In the genomic region with DNA sequence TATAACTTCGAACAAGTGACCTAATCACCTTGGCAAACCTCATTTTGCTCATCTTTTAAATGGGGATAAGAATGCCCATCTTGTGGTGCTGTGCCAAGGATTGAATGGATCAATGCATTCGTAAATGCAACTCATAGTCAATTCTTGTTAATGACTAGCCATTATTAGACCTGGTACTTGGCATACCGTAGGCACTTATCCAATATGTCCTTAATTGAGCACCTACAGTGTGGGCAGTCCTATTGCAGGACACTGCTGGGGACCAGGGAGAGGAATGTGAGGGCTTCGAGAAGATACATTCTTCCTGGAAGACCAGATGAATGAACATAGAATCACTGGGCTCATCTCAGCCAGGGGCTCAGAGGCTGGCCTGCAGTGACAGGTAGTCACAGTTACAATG, we compare ENCODE assay signal across 18 cellular contexts.
DNase-seq lines count a peak whose midpoint lies in the region; ATAC-seq and TF ChIP-seq lines count a peak whose summit lies in the region.
"Had no signal": no experiment of that assay in that cellular context is flagged by ENCODE, and none has a peak within 500 bp of the region (broad histone marks: within the 10 kb centered on the region; RNA-seq: fewer than 3 reads in every experiment).

No MANE protein-coding gene starts in this region.

- no peaks in the 10 kb centered on the region for H3K36me3 Mint-ChIP-seq in natural killer cell treated with Interleukin-12 subunit alpha and Interleukin-12 subunit beta and Interleukin-15 and Interleukin-18, amount 100 ng/mL, for 72 hours
- no peaks in the 10 kb centered on the region for H3K36me3 Mint-ChIP-seq in natural killer cell
- no peaks in the 10 kb centered on the region for H3K36me3 Mint-ChIP-seq in neural crest cell (ENCODE audit: low read depth)

- H3K4me1 ChIP-seq in RWPE2 (ENCODE audit: insufficient read depth, poor library complexity, severe bottlenecking) (peaks cover 21% of the 10 kb centered on the region), aorta (ENCODE audit: control insufficient read depth in 1 of 2, insufficient read depth in 2 of 2, low read length in 2 of 2) (no peaks in the 10 kb centered on the region)

- H3K27me3 ChIP-seq in RWPE2 (ENCODE audit: insufficient read depth, poor library complexity, severe bottlenecking) (no peaks in the 10 kb centered on the region), aorta (ENCODE audit: control insufficient read depth in 1 of 2, insufficient read depth in 2 of 2, low read length in 1 of 2) (no peaks in the 10 kb centered on the region)
- H3K27me3 ChIP-seq: BE2C had no signal

- H3K27me3 Mint-ChIP-seq in natural killer cell treated with Interleukin-12 subunit alpha and Interleukin-12 subunit beta and Interleukin-15 and Interleukin-18, amount 100 ng/mL, for 72 hours: peaks cover 29 to 36% of the 10 kb centered on the region in 2 donors
- H3K27me3 Mint-ChIP-seq in natural killer cell (ENCODE audit: low read depth in 2 of 2) (peaks cover 46 to 48% of the 10 kb centered on the region in 2 donors), neural crest cell (ENCODE audit: low read depth) (no peaks in the 10 kb centered on the region)
- H3K27me3 Mint-ChIP-seq: CD4-positive, alpha-beta T cell had no signal

- WGBS in aorta, 2 donors: 84 to 85% methylated on average over 4 of the region's 4 CpGs

- H3K4me1 Mint-ChIP-seq in natural killer cell treated with Interleukin-12 subunit alpha and Interleukin-12 subunit beta and Interleukin-15 and Interleukin-18, amount 100 ng/mL, for 72 hours (ENCODE audit: low read depth in 2 of 2): peaks cover 0 to 6% of the 10 kb centered on the region in 2 donors
- H3K4me1 Mint-ChIP-seq in natural killer cell (peaks cover 0 to 5% of the 10 kb centered on the region in 2 donors), neural crest cell (peaks cover 28% of the 10 kb centered on the region)

- no peak overlapping the region for H3K4me3 Mint-ChIP-seq in natural killer cell treated with Interleukin-12 subunit alpha and Interleukin-12 subunit beta and Interleukin-15 and Interleukin-18, amount 100 ng/mL, for 72 hours
- H3K4me3 Mint-ChIP-seq in natural killer cell (no peak overlapping the region), neural crest cell (no peak overlapping the region)
- H3K4me3 Mint-ChIP-seq: CD4-positive, alpha-beta T cell had no signal

- H3K27ac Mint-ChIP-seq in natural killer cell treated with Interleukin-12 subunit alpha and Interleukin-12 subunit beta and Interleukin-15 and Interleukin-18, amount 100 ng/mL, for 72 hours: peak overlapping the region in 1 of 2 donors; percentile 28
- H3K27ac Mint-ChIP-seq in natural killer cell (no peak overlapping the region), neural crest cell (ENCODE audit: unreplicated experiment) (peak overlapping the region; percentile 50)
- H3K27ac Mint-ChIP-seq: CD4-positive, alpha-beta T cell had no signal

- H3K9me3 Mint-ChIP-seq in natural killer cell treated with Interleukin-12 subunit alpha and Interleukin-12 subunit beta and Interleukin-15 and Interleukin-18, amount 100 ng/mL, for 72 hours: no peaks in the 10 kb centered on the region
- H3K9me3 Mint-ChIP-seq in natural killer cell: no peaks in the 10 kb centered on the region
- H3K9me3 Mint-ChIP-seq in neural crest cell: no peaks in the 10 kb centered on the region
- H3K9me3 Mint-ChIP-seq: CD4-positive, alpha-beta T cell had no signal

- H3K4me3 ChIP-seq in RWPE2 (ENCODE audit: severe bottlenecking) (no peak overlapping the region), aorta (ENCODE audit: low read length in 2 of 2) (no peak overlapping the region), foreskin fibroblast (ENCODE audit: low read depth in 1 of 2, low read length in 2 of 2) (no peak overlapping the region)

- TF ChIP-seq CTCF in natural killer cell (IDR thresholded peaks at IDR 0.05) (no peak), RWPE2 (IDR thresholded peaks at IDR 0.05; ENCODE audit: poor library complexity, severe bottlenecking) (no peak), neural crest cell (conservative IDR thresholded peaks at IDR 0.05) (no peak), foreskin fibroblast (IDR thresholded peaks at IDR 0.05; ENCODE audit: low read depth, low read length) (no peak)

- no peak for ATAC-seq in natural killer cell treated with Interleukin-12 subunit alpha and Interleukin-12 subunit beta and Interleukin-15 and Interleukin-18, amount 100 ng/mL, for 72 hours
- ATAC-seq in natural killer cell (no peak), RWPE2 (ENCODE audit: low read depth) (no peak), aorta (ENCODE audit: low FRiP score) (no peak), GM21825 (IDR thresholded peaks at IDR 0.05; ENCODE audit: unreplicated experiment) (no peak), HG02678 (IDR thresholded peaks at IDR 0.05; ENCODE audit: unreplicated experiment) (no peak)
- ATAC-seq: HCT116 had no signal

- intact Hi-C loops in natural killer cell (cut with micrococcal nuclease) (no loop called here), aorta (cut with DNase I) (no loop called here)

- H3K36me3 ChIP-seq in RWPE2 (ENCODE audit: low read depth) (no peaks in the 10 kb centered on the region), aorta (ENCODE audit: control insufficient read depth in 1 of 2, insufficient read depth in 2 of 2, low read length in 1 of 2) (no peaks in the 10 kb centered on the region)
- H3K36me3 ChIP-seq: BE2C had no signal

- no peaks in the 10 kb centered on the region for H3K9me3 ChIP-seq in RWPE2 (ENCODE audit: severe bottlenecking)
- no peaks in the 10 kb centered on the region for H3K9me3 ChIP-seq in aorta (ENCODE audit: control insufficient read depth, low read length)
- H3K9me3 ChIP-seq: BE2C, Caco-2 had no signal

- DNase-seq in natural killer cell treated with Interleukin-12 subunit alpha and Interleukin-12 subunit beta and Interleukin-15 and Interleukin-18, amount 100 ng/mL, for 72 hours (ENCODE audit: low spot score): peak; percentile 13
- DNase-seq in natural killer cell (no peak), RWPE2 (ENCODE audit: low spot score) (peak; percentile 23), neural crest cell (ENCODE audit: low read depth, low spot score) (no peak), aorta (peak; percentile 11 to 17), foreskin fibroblast (no peak)
- DNase-seq: ACHN; BE2C; C1 segment of cervical spinal cord; Caco-2; CD4-positive, alpha-beta T cell; DMS79 treated with DMSO at 0.1 percent for 48 hours; GF-D8; GOT3; H7 had no signal

- H3K27ac ChIP-seq in RWPE2 (ENCODE audit: poor library complexity, severe bottlenecking): no peak overlapping the region
- no peak overlapping the region for H3K27ac ChIP-seq in aorta (ENCODE audit: low read depth in 1 of 2, low read length in 2 of 2)

Comparison
In these comparisons a context has a peak if more than half of its experiments do, and no peak if none do; other contexts are left out.
1. DNase-seq: peak in natural killer cell treated with Interleukin-12 subunit alpha and Interleukin-12 subunit beta and Interleukin-15 and Interleukin-18, amount 100 ng/mL, for 72 hours (single experiment), RWPE2 (single experiment) and aorta (2 of 2); none in natural killer cell (single experiment), neural crest cell (single experiment) and foreskin fibroblast (0 of 2).